13 cellular contexts compared by ENCODE assay signal in the genomic region with DNA sequence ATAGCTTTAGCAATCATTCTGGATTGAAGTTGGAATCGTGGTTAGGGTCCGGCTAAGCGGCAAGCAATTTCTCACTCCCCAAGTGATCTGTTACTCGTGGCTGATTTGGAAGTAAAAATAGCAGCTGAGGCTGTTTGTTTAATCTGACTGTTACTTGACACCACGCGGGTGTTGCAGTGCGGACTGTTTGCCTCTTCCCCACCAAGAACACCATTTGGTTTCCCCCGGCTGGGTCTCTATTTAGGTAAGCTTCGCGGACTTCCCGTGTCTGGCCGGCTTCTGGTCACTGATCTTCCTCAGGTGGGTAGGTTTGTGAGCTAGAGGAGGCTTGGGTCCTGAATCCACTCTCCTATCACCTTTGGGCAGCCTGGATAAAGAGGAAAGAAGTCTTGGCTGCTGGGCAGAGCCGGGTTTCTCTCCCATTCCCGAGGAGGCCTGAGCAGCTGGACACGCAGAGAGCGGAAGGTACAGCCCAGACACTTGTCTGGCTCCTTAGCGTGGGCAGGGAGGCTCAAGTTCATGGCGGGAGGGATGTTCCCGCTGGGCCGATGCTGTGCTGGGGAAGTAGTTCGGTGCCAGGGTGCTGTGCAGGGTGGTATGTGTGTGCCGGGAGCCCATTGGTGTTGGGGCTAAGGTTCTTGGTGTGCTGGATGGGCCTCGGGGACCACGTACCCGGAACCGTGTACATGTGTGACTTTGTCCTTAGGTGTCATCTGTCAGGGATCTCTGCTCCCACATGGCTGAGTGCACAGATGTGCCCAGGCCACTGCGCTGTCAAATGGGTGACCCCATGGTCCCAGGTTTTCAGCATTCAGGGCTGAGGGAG. TPM values are rescaled to one million over a fixed set of nuclear protein-coding genes. Genes with fewer than 3 reads are reported as not detected.
DNase-seq lines count a peak whose midpoint lies in the region; ATAC-seq and TF ChIP-seq lines count a peak whose summit lies in the region.
"Had no signal": no experiment of that assay in that cellular context is flagged by ENCODE, and none has a peak within 500 bp of the region (broad histone marks: within the 10 kb centered on the region; RNA-seq: fewer than 3 reads in every experiment).

Gene C10orf71, plus strand, starts transcription at position 181 of the 826 bp plus-strand sequence. CDS start 23,376 bp downstream, outside the sequence.

- intact Hi-C loops in OCI-LY7 (cut with micrococcal nuclease; ENCODE audit: unreplicated experiment), result no loop called here
- intact Hi-C loops in right cardiac atrium (cut with DNase I), result no loop called here

- H3K4me3 ChIP-seq in OCI-LY7 (ENCODE audit: low read depth, low read length, poor library complexity, severe bottlenecking) (peak within 1 kb of the TSS; percentile 20), right cardiac atrium (ENCODE audit: low read length) (peak within 1 kb of the TSS; percentile 46), skeletal muscle tissue (ENCODE audit: low read length in 3 of 3) (peak within 1 kb of the TSS; percentile 90 to 97 (median 95))
- H3K4me3 ChIP-seq: breast epithelium had no signal

- CTCF ChIA-PET in HEK293T (lab: Yijun Ruan, JAX) (interaction anchor here (0.6 kb wide), 1 partner anchor 294 kb away, joined by 3 read pairs; no protein-coding TSS in a partner anchor), OCI-LY7 (lab: Charles Lee; ENCODE audit: unreplicated experiment) (no interaction called here)

- POLR2A ChIA-PET in HEK293T (lab: Yijun Ruan, JAX), result interaction anchor here (1.1 kb wide), 1 partner anchor 12 kb away, joined by 4 read pairs; no protein-coding TSS in a partner anchor
- POLR2A ChIA-PET in OCI-LY7 (lab: Charles Lee), result no interaction called here

- peak within 1 kb of the TSS; percentile 84; the same call in 1 of the 2 replicates for H2AFZ ChIP-seq in OCI-LY7 (ENCODE audit: low read length)

- H3K27me3 ChIP-seq in right cardiac atrium (ENCODE audit: control insufficient read depth, insufficient read depth) (no peaks in the 10 kb centered on the region), skeletal muscle tissue (ENCODE audit: control insufficient read depth in 3 of 3, insufficient read depth in 3 of 3, low read length in 3 of 3) (no peaks in the 10 kb centered on the region)
- H3K27me3 ChIP-seq: breast epithelium had no signal

- H3K27ac ChIP-seq in OCI-LY7 (ENCODE audit: low read depth, low read length, poor library complexity, severe bottlenecking), result peak within 1 kb of the TSS; percentile 34
- H3K27ac ChIP-seq in right cardiac atrium (ENCODE audit: low read length), result peak within 1 kb of the TSS; percentile 84
- H3K27ac ChIP-seq in skeletal muscle tissue (ENCODE audit: low read depth, low read length), result peak within 1 kb of the TSS; percentile 99
- H3K27ac ChIP-seq: breast epithelium had no signal

- peak within 1 kb of the TSS; percentile 95 to 99 (median 98) for H3K9ac ChIP-seq in skeletal muscle tissue (ENCODE audit: low read depth in 1 of 3, low read length in 3 of 3)

- H3K9me3 ChIP-seq in OCI-LY7 (ENCODE audit: low read length), result no peaks in the 10 kb centered on the region
- H3K9me3 ChIP-seq in right cardiac atrium (ENCODE audit: control insufficient read depth, low read length), result no peaks in the 10 kb centered on the region
- no peaks in the 10 kb centered on the region for H3K9me3 ChIP-seq in skeletal muscle tissue (ENCODE audit: control insufficient read depth in 3 of 3, low read length in 3 of 3)
- H3K9me3 ChIP-seq: breast epithelium had no signal

- ATAC-seq in right cardiac atrium, result peak; percentile 52 to 56

- H3K36me3 ChIP-seq in OCI-LY7 (ENCODE audit: insufficient read depth, low read length) (no peaks in the 10 kb centered on the region), skeletal muscle tissue (ENCODE audit: control insufficient read depth in 3 of 3, insufficient read depth in 3 of 3, low read length in 3 of 3) (peaks cover 11 to 42% (median 16%) of the 10 kb centered on the region in 3 donors)
- H3K36me3 ChIP-seq: breast epithelium had no signal

- H3K4me1 ChIP-seq in OCI-LY7 (ENCODE audit: insufficient read depth, low read length, poor library complexity, severe bottlenecking) (peaks cover 17% of the 10 kb centered on the region), right cardiac atrium (ENCODE audit: control insufficient read depth, insufficient read depth, low read length) (peaks cover 8% of the 10 kb centered on the region), skeletal muscle tissue (ENCODE audit: control insufficient read depth in 3 of 3, insufficient read depth in 3 of 3, low read length in 3 of 3) (peaks cover 72 to 84% (median 74%) of the 10 kb centered on the region in 3 donors)
- H3K4me1 ChIP-seq: breast epithelium had no signal

- BruUV-seq in OCI-LY7 (replicated peaks; lab: Mats Ljungman, UMichigan), result no TSS peak

- no peaks in the 10 kb centered on the region for H3K79me2 ChIP-seq in OCI-LY7 (ENCODE audit: insufficient read depth, low read depth, low read length)

- no peak for TF ChIP-seq CTCF in OCI-LY7 (conservative IDR thresholded peaks at IDR 0.05; ENCODE audit: low read length)

- no peaks in the 10 kb centered on the region for H4K20me1 ChIP-seq in OCI-LY7 (ENCODE audit: insufficient read depth, low read length)

- DNase-seq in HEK293T (ENCODE audit: extremely low spot score) (peak; percentile 18), OCI-LY7 (ENCODE audit: low spot score) (peak; percentile 11), right cardiac atrium (no peak), NCI-H82 treated with DMSO at 0.1 percent for 48 hours (lab: John Stamatoyannopoulos, UW; ENCODE audit: unreplicated experiment) (no peak), medulla oblongata (ENCODE audit: extremely low spot score) (no peak), HuH-7.5 (ENCODE audit: low spot score) (no peak)
- DNase-seq: activated CD4-positive, alpha-beta T cell treated with anti-CD3 and anti-CD28 coated beads for 4 hours; stimulated activated naive B cell treated with anti-CD40 and anti-IgM and Interleukin-4, amounts not matched to agents 10 μg/mL and 1 μg/mL and 100 μg/mL, for 72 hours had no signal

- WGBS in right cardiac atrium, result 54% methylated on average over 27 of the region's 27 CpGs

- H3K4me2 ChIP-seq in OCI-LY7 (ENCODE audit: low read length), result peak within 1 kb of the TSS; percentile 57

- no peaks in the 10 kb centered on the region for H3K9me2 ChIP-seq in OCI-LY7 (ENCODE audit: insufficient read depth, low read length)

TF ChIP-seq in HEK293T, 16 proteins besides CTCF, POLR2A, EP300 and RAD21:
- TF ChIP-seq L3MBTL2 (conservative IDR thresholded peaks at IDR 0.05) (0 out of 2 replicates have a peak, but pooled peaks have one; percentile 25), HDGF (IDR thresholded peaks at IDR 0.05; ENCODE audit: borderline replicate concordance) (no peak), CTBP1 (IDR thresholded peaks at IDR 0.05; ENCODE audit: borderline replicate concordance) (no peak), ZNF384 (IDR thresholded peaks at IDR 0.05) (no peak), FOXM1 (IDR thresholded peaks at IDR 0.05; ENCODE audit: borderline replicate concordance) (no peak), SP1 (IDR thresholded peaks at IDR 0.05) (no peak), FOXA1 (IDR thresholded peaks at IDR 0.05) (no peak)

RNA-seq across cellular contexts. Expression of gene C10orf71, which starts in this region (rescaled TPM):
- total RNA-seq in OCI-LY7 (2014; rRNA removed; shearing (Covaris generic)), result 0.03 and 0.06 TPM in 2 replicates
- total RNA-seq in OCI-LY7 (2022) (0.08 and 0.24 TPM in 2 replicates), right cardiac atrium (10 to 100 TPM; 29.3 to 98.9 (median 73.2) TPM), skeletal muscle tissue (4.7 TPM)
- 27.8 TPM for polyA plus RNA-seq in right cardiac atrium
- total RNA-seq: breast epithelium, MCF 10A had no signal
- polyA plus RNA-seq: esophagus, neural cell had no signal

Comparison
In these comparisons a context has a peak if more than half of its experiments do, and no peak if none do; other contexts are left out.
1. Peak in DNase-seq, H3K4me3 ChIP-seq, H3K27ac ChIP-seq and H3K4me2 ChIP-seq in OCI-LY7; RNA of the gene not detected or under 1 TPM.
2. H3K27ac ChIP-seq: peak in every context shown above with its lines; median percentile 99 in skeletal muscle tissue; 84 in right cardiac atrium; 34 in OCI-LY7.
3. H3K4me3 ChIP-seq: peak in every context shown above with its lines; median percentile 95 in skeletal muscle tissue; 46 in right cardiac atrium; 20 in OCI-LY7.